19 cellular contexts compared by ENCODE assay signal in genomic region chr12:28996688-28997087, GRCh38.
DNase-seq lines count a peak whose midpoint lies in the region; ATAC-seq lines count a peak whose summit lies in the region.
"Had no signal": no experiment of that assay in that cellular context is flagged by ENCODE, and none has a peak within 500 bp of the region (broad histone marks: within the 10 kb centered on the region; RNA-seq: fewer than 3 reads in every experiment).

No MANE protein-coding gene starts in this region.

- in situ Hi-C loops in GM23248 (cut with MboI), result loop anchor here (25.0 kb wide), 1 partner anchor 1009 kb away; no protein-coding TSS in a partner anchor

- ATAC-seq in HG03025 (IDR thresholded peaks at IDR 0.05; ENCODE audit: low FRiP score, unreplicated experiment), result no peak
- ATAC-seq: GM12878 had no signal

- H3K4me1 ChIP-seq in GM23248 (ENCODE audit: insufficient read depth) (no peaks in the 10 kb centered on the region), subcutaneous abdominal adipose tissue (ENCODE audit: control insufficient read depth in 5 of 5, insufficient read depth in 5 of 5, low read length in 5 of 5) (peaks cover 0 to 38% (median 17%) of the 10 kb centered on the region in 5 donors)
- H3K4me1 ChIP-seq: BE2C, HAP-1 had no signal

- H2AFZ ChIP-seq in GM23248, result no peak overlapping the region

- peaks cover 16% of the 10 kb centered on the region for H3F3A ChIP-seq in GM23248 (ENCODE audit: insufficient read depth)

- no peaks in the 10 kb centered on the region for H3K36me3 ChIP-seq in GM23248 (ENCODE audit: low read depth)
- H3K36me3 ChIP-seq in subcutaneous abdominal adipose tissue (ENCODE audit: control insufficient read depth in 5 of 5, insufficient read depth in 5 of 5, low read length in 5 of 5), result no peaks in the 10 kb centered on the region
- H3K36me3 ChIP-seq: BE2C; BLaER1 treated with 17β-estradiol and CSF1 and Interleukin-3, amounts not matched to agents 10 nM and 100 nM; HAP-1 had no signal

- H3K27me3 ChIP-seq in GM23248 (replicated peaks; ENCODE audit: insufficient read depth) (no peaks in the 10 kb centered on the region), subcutaneous abdominal adipose tissue (ENCODE audit: control insufficient read depth in 5 of 5, insufficient read depth in 4 of 5, low read length in 5 of 5) (no peaks in the 10 kb centered on the region)
- H3K27me3 ChIP-seq: BE2C; BLaER1 treated with 17β-estradiol and CSF1 and Interleukin-3, amounts not matched to agents 10 nM and 100 nM had no signal

- H3K4me3 ChIP-seq in GM23248, result no peak overlapping the region
- no peak overlapping the region for H3K4me3 ChIP-seq in subcutaneous abdominal adipose tissue (ENCODE audit: low read depth in 1 of 5, low read length in 5 of 5)
- H3K4me3 ChIP-seq: BLaER1 treated with 17β-estradiol and CSF1 and Interleukin-3, amounts not matched to agents 10 nM and 100 nM; GM12878; HAP-1 had no signal

- WGBS in GM23248 (ENCODE audit: low coverage in 1 of 2, low lambda C conversion rate in 2 of 2, missing lambda C conversion rate in 2 of 2), 2 experiments, result 36 to 44% methylated on average over 5 of the region's 5 CpGs

- no peak overlapping the region for H3K4me2 ChIP-seq in GM23248 (ENCODE audit: unreplicated experiment)
- H3K4me2 ChIP-seq: BLaER1 treated with 17β-estradiol and CSF1 and Interleukin-3, amounts not matched to agents 10 nM and 100 nM had no signal

- no peak overlapping the region for H3K27ac ChIP-seq in GM23248
- H3K27ac ChIP-seq in subcutaneous abdominal adipose tissue (ENCODE audit: low read depth, low read length), result peak overlapping the region; percentile 66
- H3K27ac ChIP-seq: BLaER1 treated with 17β-estradiol and CSF1 and Interleukin-3, amounts not matched to agents 10 nM and 100 nM had no signal

- no peaks in the 10 kb centered on the region for H4K20me1 ChIP-seq in GM23248 (ENCODE audit: insufficient read depth)
- H4K20me1 ChIP-seq: BLaER1 treated with 17β-estradiol and CSF1 and Interleukin-3, amounts not matched to agents 10 nM and 100 nM had no signal

- H3K9me2 ChIP-seq in GM23248 (ENCODE audit: insufficient read depth), result no peaks in the 10 kb centered on the region

- peak; percentile 5 for DNase-seq in GM23248
- DNase-seq in fibroblast of gingiva (ENCODE audit: low read depth), result peak; percentile 51
- no peak for DNase-seq in globus pallidus (ENCODE audit: low spot score)
- DNase-seq in NCI-H2029 treated with DMSO at 0.1 percent for 48 hours (lab: John Stamatoyannopoulos, UW), result no peak
- DNase-seq: AML-193; BE2C; CD4-positive, alpha-beta T cell; CD8-positive, alpha-beta memory T cell; DMS 273 treated with DMSO at 0.1 percent for 48 hours; DMS79; EL; GDM1; GOT3; HFFc6 had no signal

- H3K79me2 ChIP-seq in GM23248 (ENCODE audit: insufficient read depth), result no peaks in the 10 kb centered on the region

- H3K9me3 ChIP-seq in GM23248 (ENCODE audit: low read depth) (no peaks in the 10 kb centered on the region), subcutaneous abdominal adipose tissue (ENCODE audit: control insufficient read depth in 5 of 5, low read length in 5 of 5) (no peaks in the 10 kb centered on the region)
- H3K9me3 ChIP-seq: BE2C, HAP-1 had no signal

- H3K9ac ChIP-seq in GM23248 (no peak overlapping the region), subcutaneous abdominal adipose tissue (ENCODE audit: low read length in 5 of 5) (no peak overlapping the region)
- H3K9ac ChIP-seq: BLaER1 treated with 17β-estradiol and CSF1 and Interleukin-3, amounts not matched to agents 10 nM and 100 nM had no signal

Comparison
In these comparisons a context has a peak if more than half of its experiments do, and no peak if none do; other contexts are left out.
1. DNase-seq: peak in GM23248 (single experiment) and fibroblast of gingiva (single experiment); none in globus pallidus (single experiment) and NCI-H2029 treated with DMSO at 0.1 percent for 48 hours (single experiment).